1 cellular context compared by ENCODE assay signal in genomic region chr6:32406857-32407256, GRCh38.
TF ChIP-seq lines count a peak whose summit lies in the region.

TSS of gene BTNL2 (minus strand) at chr6:32407181. CDS start at chr6:32407123, 58 bp downstream.

TF ChIP-seq in GM23338, 12 proteins besides CTCF, POLR2A, EP300 and RAD21 (continued from another document):
- TF ChIP-seq ZNF462 (CRISPR knock-in tag; IDR thresholded peaks at IDR 0.05) (no peak), EZH2 (IDR thresholded peaks at IDR 0.05; ENCODE audit: low read depth, unreplicated experiment) (no peak), EZH2phosphoT487 (IDR thresholded peaks at IDR 0.05; ENCODE audit: unreplicated experiment) (no peak), POLR2AphosphoS5 (IDR thresholded peaks at IDR 0.05; ENCODE audit: low read depth) (no peak)
- TF ChIP-seq, protein P1, sequence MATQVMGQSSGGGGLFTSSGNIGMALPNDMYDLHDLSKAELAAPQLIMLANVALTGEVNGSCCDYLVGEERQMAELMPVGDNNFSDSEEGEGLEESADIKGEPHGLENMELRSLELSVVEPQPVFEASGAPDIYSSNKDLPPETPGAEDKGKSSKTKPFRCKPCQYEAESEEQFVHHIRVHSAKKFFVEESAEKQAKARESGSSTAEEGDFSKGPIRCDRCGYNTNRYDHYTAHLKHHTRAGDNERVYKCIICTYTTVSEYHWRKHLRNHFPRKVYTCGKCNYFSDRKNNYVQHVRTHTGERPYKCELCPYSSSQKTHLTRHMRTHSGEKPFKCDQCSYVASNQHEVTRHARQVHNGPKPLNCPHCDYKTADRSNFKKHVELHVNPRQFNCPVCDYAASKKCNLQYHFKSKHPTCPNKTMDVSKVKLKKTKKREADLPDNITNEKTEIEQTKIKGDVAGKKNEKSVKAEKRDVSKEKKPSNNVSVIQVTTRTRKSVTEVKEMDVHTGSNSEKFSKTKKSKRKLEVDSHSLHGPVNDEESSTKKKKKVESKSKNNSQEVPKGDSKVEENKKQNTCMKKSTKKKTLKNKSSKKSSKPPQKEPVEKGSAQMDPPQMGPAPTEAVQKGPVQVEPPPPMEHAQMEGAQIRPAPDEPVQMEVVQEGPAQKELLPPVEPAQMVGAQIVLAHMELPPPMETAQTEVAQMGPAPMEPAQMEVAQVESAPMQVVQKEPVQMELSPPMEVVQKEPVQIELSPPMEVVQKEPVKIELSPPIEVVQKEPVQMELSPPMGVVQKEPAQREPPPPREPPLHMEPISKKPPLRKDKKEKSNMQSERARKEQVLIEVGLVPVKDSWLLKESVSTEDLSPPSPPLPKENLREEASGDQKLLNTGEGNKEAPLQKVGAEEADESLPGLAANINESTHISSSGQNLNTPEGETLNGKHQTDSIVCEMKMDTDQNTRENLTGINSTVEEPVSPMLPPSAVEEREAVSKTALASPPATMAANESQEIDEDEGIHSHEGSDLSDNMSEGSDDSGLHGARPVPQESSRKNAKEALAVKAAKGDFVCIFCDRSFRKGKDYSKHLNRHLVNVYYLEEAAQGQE (IDR thresholded peaks at IDR 0.05; ENCODE audit: unreplicated experiment), result no peak
